10 cellular contexts compared by ENCODE assay signal in the genomic region with DNA sequence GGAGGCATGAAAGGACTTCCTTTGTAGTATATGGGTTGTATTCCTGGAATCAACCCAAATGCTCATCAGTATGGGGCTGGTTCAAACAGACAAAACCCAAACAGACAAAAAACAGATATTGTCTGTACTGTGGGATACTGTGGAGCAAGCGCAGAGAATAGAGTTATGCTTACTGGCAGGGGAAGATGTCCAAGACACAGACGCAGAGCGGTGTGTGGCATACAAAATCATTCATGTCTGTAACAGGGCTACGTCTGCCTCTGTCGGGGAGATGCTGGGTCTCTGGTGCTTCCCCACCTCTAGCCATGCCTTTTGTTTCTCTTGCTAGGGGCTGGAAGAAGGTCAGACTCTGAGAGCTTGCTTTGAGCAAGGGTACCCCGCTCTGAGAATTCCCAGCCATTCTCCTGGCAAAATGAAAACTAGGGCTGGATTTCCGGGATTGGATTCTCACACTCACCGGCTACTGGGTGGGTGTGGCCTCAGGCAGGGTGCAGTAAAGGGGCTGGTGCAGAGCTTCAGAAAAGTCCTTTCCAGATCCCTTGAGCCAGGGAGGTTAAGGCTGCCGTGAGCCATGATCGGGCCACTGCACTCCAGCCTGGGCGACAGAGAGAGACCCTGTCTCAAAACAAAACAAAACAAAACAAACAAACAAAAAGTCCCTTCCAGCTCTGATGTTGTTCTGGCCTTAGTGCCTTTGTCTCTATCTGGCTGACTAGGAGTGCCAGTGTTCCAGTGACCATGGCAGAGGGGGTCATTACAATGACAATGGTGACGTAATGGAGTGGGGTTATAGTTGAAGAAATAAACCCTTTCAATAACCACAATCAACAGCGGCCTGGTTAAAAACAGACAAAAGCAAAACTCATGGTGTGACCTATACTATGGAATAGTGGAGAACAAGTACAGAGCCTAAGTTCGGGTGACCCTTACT. TPM values are rescaled to one million over a fixed set of nuclear protein-coding genes. Genes with fewer than 3 reads are reported as not detected.
DNase-seq lines count a peak whose midpoint lies in the region; ATAC-seq and TF ChIP-seq lines count a peak whose summit lies in the region.
"Had no signal": no experiment of that assay in that cellular context is flagged by ENCODE, and none has a peak within 500 bp of the region (broad histone marks: within the 10 kb centered on the region; RNA-seq: fewer than 3 reads in every experiment).

No MANE protein-coding gene starts in this region.

- POLR2A ChIA-PET in SK-N-SH (lab: Yijun Ruan, JAX), result interaction anchor here (0.6 kb wide), 1 partner anchor 100 kb away, joined by 3 read pairs; no protein-coding TSS in a partner anchor

- no peak for TF ChIP-seq POLR2A in thyroid gland (IDR thresholded peaks at IDR 0.05)

- H3K4me2 ChIP-seq in SK-N-SH, result no peak overlapping the region

- H3K4me3 Mint-ChIP-seq in activated T-cell treated with anti-CD3 and anti-CD28 coated beads, Interleukin-2, amount 50 U/mL, for 24 hours, result no peak overlapping the region
- H3K4me3 Mint-ChIP-seq: B cell had no signal

- H3K36me3 ChIP-seq in SK-N-SH (replicated peaks in 1 of 2; ENCODE audit: control insufficient read depth in 1 of 2, insufficient read depth in 2 of 2, low read length in 1 of 2), result no peaks in the 10 kb centered on the region
- no peaks in the 10 kb centered on the region for H3K36me3 ChIP-seq in thyroid gland

- H3K9ac ChIP-seq in SK-N-SH, result no peak overlapping the region

- ATAC-seq in right cardiac atrium, result peak; percentile 64 to 66
- ATAC-seq in GM21367 (IDR thresholded peaks at IDR 0.05; ENCODE audit: unreplicated experiment), result no peak

- H3K27ac ChIP-seq in SK-N-SH (ENCODE audit: low read depth in 2 of 2, low read length in 1 of 2) (no peak overlapping the region; a peak in 1 of 4 replicates), right cardiac atrium (ENCODE audit: low read length) (no peak overlapping the region), thyroid gland (no peak overlapping the region)
- H3K27ac ChIP-seq: testis had no signal

- no peak overlapping the region for H3K27ac Mint-ChIP-seq in activated T-cell treated with anti-CD3 and anti-CD28 coated beads, Interleukin-2, amount 50 U/mL, for 24 hours
- H3K27ac Mint-ChIP-seq: B cell had no signal

- no peaks in the 10 kb centered on the region for H3K9me2 ChIP-seq in SK-N-SH

- H3K9me3 ChIP-seq in SK-N-SH (no peaks in the 10 kb centered on the region), right cardiac atrium (ENCODE audit: control insufficient read depth, low read length) (no peaks in the 10 kb centered on the region), thyroid gland (no peaks in the 10 kb centered on the region)
- H3K9me3 ChIP-seq: testis had no signal

- H3K27me3 Mint-ChIP-seq in activated T-cell treated with anti-CD3 and anti-CD28 coated beads, Interleukin-2, amount 50 U/mL, for 24 hours, result peaks cover 55% of the 10 kb centered on the region

- H3F3A ChIP-seq in SK-N-SH (replicated peaks; ENCODE audit: insufficient read depth), result no peaks in the 10 kb centered on the region

- no peaks in the 10 kb centered on the region for H3K79me2 ChIP-seq in SK-N-SH (ENCODE audit: insufficient read depth)

- TF ChIP-seq CTCF in SK-N-SH (IDR thresholded peaks at IDR 0.05) (no peak), thyroid gland (IDR thresholded peaks at IDR 0.05) (no peak)

- H3K27me3 ChIP-seq in SK-N-SH (ENCODE audit: insufficient read depth) (peaks cover 28% of the 10 kb centered on the region), right cardiac atrium (ENCODE audit: control insufficient read depth, insufficient read depth) (no peaks in the 10 kb centered on the region), thyroid gland (no peaks in the 10 kb centered on the region)
- H3K27me3 ChIP-seq: testis had no signal

- CTCF ChIA-PET in SK-N-SH (lab: Yijun Ruan, JAX), result interaction anchor here (1.2 kb wide), 3 partner anchors 25 to 95 kb away, joined by 3 to 11 read pairs (median 4); a partner anchor contains a TSS

- H4K20me1 ChIP-seq in SK-N-SH (ENCODE audit: insufficient read depth), result no peaks in the 10 kb centered on the region

- peak overlapping the region in 1 of 2 experiments; percentile 25; a peak in 1 of 4 replicates for H3K4me3 ChIP-seq in SK-N-SH (ENCODE audit: low read depth in 2 of 2, low read length in 1 of 2)
- H3K4me3 ChIP-seq in right cardiac atrium (ENCODE audit: low read length), result peak overlapping the region; percentile 0
- H3K4me3 ChIP-seq in thyroid gland (replicated peaks in 1 of 3), result no peak overlapping the region
- H3K4me3 ChIP-seq: testis had no signal

- DNase-seq in NCI-H446 (lab: John Stamatoyannopoulos, UW) (peak; percentile 19 to 48), NCI-H446 treated with DMSO at 0.1 percent for 48 hours (lab: John Stamatoyannopoulos, UW) (no peak), SK-N-SH (peak; percentile 85), right cardiac atrium (peak in 1 of 3 donors; percentile 28), thyroid gland (peak; percentile 50 to 58), NK-92 (lab: John Stamatoyannopoulos, UW; ENCODE audit: unreplicated experiment) (no peak)
- no peak for DNase-seq in activated T-cell treated with anti-CD3 and anti-CD28 coated beads, Interleukin-2, amount 50 U/mL, for 24 hours
- DNase-seq: testis had no signal

- H3K4me1 Mint-ChIP-seq in activated T-cell treated with anti-CD3 and anti-CD28 coated beads, Interleukin-2, amount 50 U/mL, for 24 hours (ENCODE audit: low read depth), result peaks cover 2% of the 10 kb centered on the region
- H3K4me1 Mint-ChIP-seq: B cell had no signal

- TF ChIP-seq RAD21 in SK-N-SH (IDR thresholded peaks at IDR 0.05; ENCODE audit: low read length), result 0 out of 2 replicates have a peak, but pooled peaks have one; percentile 18

- intact Hi-C loops in right cardiac atrium (cut with DNase I) (no loop called here), thyroid gland (cut with DNase I) (no loop called here)

- H3K36me3 Mint-ChIP-seq in activated T-cell treated with anti-CD3 and anti-CD28 coated beads, Interleukin-2, amount 50 U/mL, for 24 hours (ENCODE audit: low read depth), result no peaks in the 10 kb centered on the region

- H3K4me1 ChIP-seq in SK-N-SH (ENCODE audit: control insufficient read depth in 1 of 2, insufficient read depth in 2 of 2, low read depth in 1 of 2, low read length in 1 of 2), result peaks cover 0 to 14% of the 10 kb centered on the region in 2 experiments; a peak in 1 of 4 replicates
- H3K4me1 ChIP-seq in right cardiac atrium (ENCODE audit: control insufficient read depth, insufficient read depth, low read length), result no peaks in the 10 kb centered on the region
- peaks cover 8 to 13% of the 10 kb centered on the region in 2 donors for H3K4me1 ChIP-seq in thyroid gland
- H3K4me1 ChIP-seq: testis had no signal

- H3K9me3 Mint-ChIP-seq in activated T-cell treated with anti-CD3 and anti-CD28 coated beads, Interleukin-2, amount 50 U/mL, for 24 hours, result peaks cover 5% of the 10 kb centered on the region

- TF ChIP-seq EP300 in SK-N-SH (IDR thresholded peaks at IDR 0.05; ENCODE audit: borderline replicate concordance in 1 of 2, low read depth in 1 of 2, low read length in 1 of 2), result no peak

- H2AFZ ChIP-seq in SK-N-SH (ENCODE audit: low read depth), result no peak overlapping the region

- WGBS in SK-N-SH (ENCODE audit: low lambda C conversion rate), result 32% methylated on average over 13 of the region's 14 CpGs
- WGBS in right cardiac atrium, result 24% methylated on average over 14 of the region's 14 CpGs
- 30 to 35% methylated on average over 14 of the region's 14 CpGs for WGBS in thyroid gland, 2 donors

TF ChIP-seq in SK-N-SH, 30 proteins besides CTCF, POLR2A, EP300 and RAD21:
- peak; percentile 58; the same call in 1 of the 2 replicates for TF ChIP-seq RCOR1 (IDR thresholded peaks at IDR 0.05; ENCODE audit: low read length)
- peak; percentile 48; the same call in 1 of the 2 replicates for TF ChIP-seq RFX5 (IDR thresholded peaks at IDR 0.05; ENCODE audit: low read length)
- TF ChIP-seq TAF1 (IDR thresholded peaks at IDR 0.05; ENCODE audit: borderline replicate concordance, low read depth, low read length), result no peak

RNA-seq across cellular contexts. Expression of a gene that starts 2.9 kb away (rescaled TPM):
- 0.71 and 1.1 TPM in 2 replicates for polyA plus RNA-seq in SK-N-SH (2012; rRNA removed)
- 0.15 and 0.39 TPM in 2 replicates for polyA plus RNA-seq in SK-N-SH (2012; cell fraction: cytosol; rRNA removed)
- 2.8 and 4.0 TPM in 2 replicates for polyA plus RNA-seq in SK-N-SH (2012; cell fraction: nucleus; rRNA removed)
- 1 to 10 TPM in 3 of 4 donors, under 1 TPM in 1; 0.61 to 6.8 (median 3.3) TPM for total RNA-seq in right cardiac atrium
- 6.4 TPM for polyA plus RNA-seq in right cardiac atrium
- total RNA-seq in thyroid gland, result 10 to 100 TPM; 10.9 to 19.1 (median 15.1) TPM

Comparison
In these comparisons a context has a peak if more than half of its experiments do, and no peak if none do; other contexts are left out.
1. DNase-seq: peak in NCI-H446 (2 of 2), SK-N-SH (single experiment) and thyroid gland (2 of 2); none in NCI-H446 treated with DMSO at 0.1 percent for 48 hours (single experiment), activated T-cell treated with anti-CD3 and anti-CD28 coated beads, Interleukin-2, amount 50 U/mL, for 24 hours (single experiment) and NK-92 (single experiment).